In genomic region chr2:214484239-214484638, GRCh38 we compare ENCODE assay signal across 27 cellular contexts.
DNase-seq lines count a peak whose midpoint lies in the region; ATAC-seq lines count a peak whose summit lies in the region.
"Had no signal": no experiment of that assay in that cellular context is flagged by ENCODE, and none has a peak within 500 bp of the region (broad histone marks: within the 10 kb centered on the region; RNA-seq: fewer than 3 reads in every experiment).

No MANE protein-coding gene starts in this region.

- peak overlapping the region; percentile 22 for H3K27ac ChIP-seq in muscle layer of duodenum (ENCODE audit: low read length)
- H3K27ac ChIP-seq: breast epithelium, C4-2B, colonic mucosa had no signal

- DNase-seq in Ammon's horn (ENCODE audit: low spot score): peak; percentile 16
- peak; percentile 97 for DNase-seq in NCI-H2029 (lab: John Stamatoyannopoulos, UW)
- peak; percentile 72 for DNase-seq in astrocyte of the hippocampus (ENCODE audit: low read depth, low spot score)
- DNase-seq in NCI-H446 treated with DMSO at 0.1 percent for 48 hours (lab: John Stamatoyannopoulos, UW): no peak
- no peak for DNase-seq in activated naive CD4-positive, alpha-beta T cell (lab: John Stamatoyannopoulos, UW)
- DNase-seq: ACHN; activated CD8-positive, alpha-beta T cell treated with anti-CD3 and anti-CD28 coated beads for 36 hours; activated gamma-delta T cell; activated T-cell treated with anti-CD3 and anti-CD28 coated beads for 4 hours; colonic mucosa; effector memory CD8-positive, alpha-beta T cell; foreskin melanocyte; mammary epithelial cell; MM.1S; NCI-H187; NCI-H774; occipital lobe; retina; SIG-M5; stimulated activated CD4-positive, alpha-beta T cell treated with anti-CD3 and anti-CD28 coated beads, Interleukin-15, amount 100 ng/mL, for 24 hours had no signal

- ATAC-seq in HG02884 (IDR thresholded peaks at IDR 0.05; ENCODE audit: unreplicated experiment) (no peak), HG02588 (IDR thresholded peaks at IDR 0.05; ENCODE audit: unreplicated experiment) (no peak)
- ATAC-seq: activated CD4-positive, CD25-positive, alpha-beta regulatory T cell treated with anti-CD3 and anti-CD28 coated beads, Interleukin-2, amount 50 U/mL, for 24 hours; activated CD8-positive, alpha-beta T cell treated with anti-CD3 and anti-CD28 coated beads for 36 hours; effector memory CD8-positive, alpha-beta T cell; esophagus mucosa had no signal

- H3K4me1 ChIP-seq in muscle layer of duodenum (ENCODE audit: control insufficient read depth in 1 of 2, insufficient read depth in 2 of 2, low read length in 2 of 2): no peaks in the 10 kb centered on the region
- H3K4me1 ChIP-seq: breast epithelium, colonic mucosa had no signal

- no peaks in the 10 kb centered on the region for H3K27me3 ChIP-seq in muscle layer of duodenum (ENCODE audit: low read depth, low read length)
- H3K27me3 ChIP-seq: breast epithelium, colonic mucosa had no signal

- H3K4me3 ChIP-seq in muscle layer of duodenum (ENCODE audit: low read depth in 1 of 2, low read length in 2 of 2): no peak overlapping the region
- H3K4me3 ChIP-seq: breast epithelium, colonic mucosa had no signal

- H3K9me3 ChIP-seq in muscle layer of duodenum (ENCODE audit: control insufficient read depth in 1 of 2, low read length in 2 of 2): no peaks in the 10 kb centered on the region
- H3K9me3 ChIP-seq: breast epithelium, colonic mucosa had no signal

- H3K36me3 ChIP-seq in muscle layer of duodenum (ENCODE audit: control insufficient read depth in 1 of 2, insufficient read depth in 2 of 2, low read length in 2 of 2): no peaks in the 10 kb centered on the region
- H3K36me3 ChIP-seq: breast epithelium, colonic mucosa had no signal

Comparison
In these comparisons a context has a peak if more than half of its experiments do, and no peak if none do; other contexts are left out.
1. DNase-seq: peak in Ammon's horn (single experiment), NCI-H2029 (single experiment) and astrocyte of the hippocampus (single experiment); none in NCI-H446 treated with DMSO at 0.1 percent for 48 hours (single experiment) and activated naive CD4-positive, alpha-beta T cell (0 of 4).